Comparison of ENCODE assay signal across 1 cellular context in the genomic region with DNA sequence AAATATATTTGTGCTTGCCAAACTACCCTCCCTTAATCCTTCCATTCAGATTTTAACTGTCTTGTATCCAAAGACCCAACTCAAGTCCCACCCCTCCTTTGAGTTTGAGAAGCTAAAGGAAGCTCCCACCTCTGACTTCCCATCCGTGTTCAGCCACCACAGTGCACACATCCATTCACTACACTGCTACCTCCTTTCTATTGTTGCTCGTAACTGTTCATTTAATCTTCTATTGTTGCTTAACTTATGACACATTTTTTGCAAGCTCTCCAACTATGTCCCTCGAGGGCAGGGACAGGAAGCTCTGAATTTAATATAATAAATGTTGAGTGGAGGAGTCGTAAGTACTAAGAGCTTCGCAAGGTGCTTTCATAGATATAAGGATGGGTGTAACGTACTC.
TF ChIP-seq lines count a peak whose summit lies in the region.

No MANE protein-coding gene starts in this region.

TF ChIP-seq in WTC11, 78 proteins besides CTCF, POLR2A, EP300 and RAD21 (continued from another document):
- TF ChIP-seq OVOL2 (CRISPR knock-in tag; IDR thresholded peaks at IDR 0.05; ENCODE audit: borderline replicate concordance): no peak
